Comparison of ENCODE assay signal across 8 cellular contexts in the genomic region with DNA sequence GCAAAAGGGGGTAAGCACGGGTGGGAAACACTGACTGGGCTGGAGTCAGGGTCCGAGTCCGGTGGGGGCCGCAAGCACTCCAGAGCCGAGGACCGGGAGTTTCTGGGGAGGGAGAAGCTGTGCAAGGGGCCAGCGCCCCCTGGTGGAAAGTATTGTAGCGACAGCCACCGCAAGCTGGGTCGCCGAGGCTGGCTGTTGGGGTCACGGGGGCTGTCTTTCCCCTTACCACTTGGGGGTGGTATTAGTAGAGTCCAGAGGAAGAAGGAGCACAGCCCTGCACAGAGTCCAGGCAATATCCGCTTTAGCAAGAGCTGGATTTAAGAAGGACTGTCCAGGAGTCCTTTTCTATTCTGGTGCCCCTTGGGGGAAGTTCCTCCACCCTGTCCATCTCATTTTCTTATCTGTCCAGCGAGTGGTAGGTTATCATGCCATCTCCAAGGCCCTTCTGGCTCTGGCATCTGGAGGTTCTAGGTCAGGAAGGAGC. TPM values are rescaled to one million over a fixed set of nuclear protein-coding genes. Genes with fewer than 3 reads are reported as not detected.
DNase-seq lines count a peak whose midpoint lies in the region; ATAC-seq and TF ChIP-seq lines count a peak whose summit lies in the region.

No MANE protein-coding gene starts in this region.

- peaks cover 8% of the 10 kb centered on the region for H3K27me3 ChIP-seq in CD8-positive, alpha-beta memory T cell (ENCODE audit: insufficient read depth, low read length, poor library complexity, severe bottlenecking)
- no peaks in the 10 kb centered on the region for H3K27me3 ChIP-seq in NT2/D1 (ENCODE audit: insufficient read depth, insufficient read length)

- peak; percentile 81 for TF ChIP-seq CTCF in mucosa of descending colon (IDR thresholded peaks at IDR 0.05)

- peak; percentile 63 to 79 (median 70) for DNase-seq in CD8-positive, alpha-beta memory T cell
- DNase-seq in NT2/D1 (ENCODE audit: low read depth, low spot score) (peak; percentile 88), mucosa of descending colon (peak; percentile 74 to 87 (median 83))
- DNase-seq in activated CD8-positive, alpha-beta memory T cell treated with anti-CD3 and anti-CD28 coated beads for 48 hours (ENCODE audit: low read depth in 2 of 3, low spot score in 2 of 3) = peak; percentile 50 to 87 (median 76)
- DNase-seq in effector memory CD8-positive, alpha-beta T cell = peak; percentile 75 to 78 (median 76)
- DNase-seq in stimulated activated CD8-positive, alpha-beta memory T cell treated with anti-CD3 and anti-CD28 coated beads, Interleukin-7, amount 100 ng/mL, for 24 hours (ENCODE audit: low read depth) = peak; percentile 62

- H3K27ac Mint-ChIP-seq in CD8-positive, alpha-beta memory T cell = peak overlapping the region in 5 of 8 donors; percentile 1 to 87 (median 39)
- H3K27ac Mint-ChIP-seq in effector memory CD8-positive, alpha-beta T cell = no peak overlapping the region

- CTCF ChIA-PET in CD8-positive, alpha-beta memory T cell (lab: Charles Lee) = interaction anchor here (0.6 to 14.4 kb wide), 21 partner anchors 9 to 166 kb away, joined by 3 to 306 read pairs (median 5); a partner anchor contains a TSS

- peaks cover 13 to 30% of the 10 kb centered on the region in 2 donors for H3K27me3 Mint-ChIP-seq in CD8-positive, alpha-beta memory T cell
- peaks cover 19 to 45% of the 10 kb centered on the region in 2 donors for H3K27me3 Mint-ChIP-seq in effector memory CD8-positive, alpha-beta T cell

- H3K9me3 ChIP-seq in CD8-positive, alpha-beta memory T cell (ENCODE audit: low read length) = no peaks in the 10 kb centered on the region
- H3K9me3 ChIP-seq in NT2/D1 (ENCODE audit: insufficient read depth, low read length) (no peaks in the 10 kb centered on the region), mucosa of descending colon (no peaks in the 10 kb centered on the region)

- H3K36me3 ChIP-seq in CD8-positive, alpha-beta memory T cell (ENCODE audit: insufficient read depth, low read length) = no peaks in the 10 kb centered on the region
- H3K36me3 ChIP-seq in NT2/D1 (ENCODE audit: insufficient read depth, insufficient read length, low read length) (no peaks in the 10 kb centered on the region), mucosa of descending colon (ENCODE audit: low read depth) (no peaks in the 10 kb centered on the region)

- peaks cover 17 to 27% (median 24%) of the 10 kb centered on the region in 3 donors for H3K4me1 Mint-ChIP-seq in CD8-positive, alpha-beta memory T cell
- H3K4me1 Mint-ChIP-seq in effector memory CD8-positive, alpha-beta T cell (ENCODE audit: low read depth in 2 of 2) = peaks cover 16% of the 10 kb centered on the region in 2 donors

- H3K4me1 ChIP-seq in CD8-positive, alpha-beta memory T cell (ENCODE audit: insufficient read depth, low read length) = peaks cover 23% of the 10 kb centered on the region
- H3K4me1 ChIP-seq in NT2/D1 (ENCODE audit: insufficient read depth, insufficient read length) (peaks cover 30% of the 10 kb centered on the region), mucosa of descending colon (ENCODE audit: low read depth) (peaks cover 20% of the 10 kb centered on the region)

- ATAC-seq in HG03196 (IDR thresholded peaks at IDR 0.05; ENCODE audit: unreplicated experiment) (peak; percentile 61), mucosa of descending colon (peak; percentile 67), GM21390 (IDR thresholded peaks at IDR 0.05; ENCODE audit: unreplicated experiment) (no peak)
- peak; percentile 87 for ATAC-seq in effector memory CD8-positive, alpha-beta T cell (replicated peaks)

- peak overlapping the region in 5 of 7 donors; percentile 33 to 68 (median 56) for H3K4me3 Mint-ChIP-seq in CD8-positive, alpha-beta memory T cell
- H3K4me3 Mint-ChIP-seq in effector memory CD8-positive, alpha-beta T cell = peak overlapping the region in 1 of 2 donors; percentile 30

- H3K36me3 Mint-ChIP-seq in CD8-positive, alpha-beta memory T cell = no peaks in the 10 kb centered on the region
- peaks cover 3% of the 10 kb centered on the region for H3K36me3 Mint-ChIP-seq in effector memory CD8-positive, alpha-beta T cell (ENCODE audit: insufficient read depth)

- no peak overlapping the region for H3K27ac ChIP-seq in CD8-positive, alpha-beta memory T cell (ENCODE audit: low read depth, low read length)

- intact Hi-C loops in mucosa of descending colon (cut with DNase I, micrococcal nuclease) = no loop called here

- no peaks in the 10 kb centered on the region for H3K9me3 Mint-ChIP-seq in CD8-positive, alpha-beta memory T cell
- no peaks in the 10 kb centered on the region for H3K9me3 Mint-ChIP-seq in effector memory CD8-positive, alpha-beta T cell

- POLR2A ChIA-PET in CD8-positive, alpha-beta memory T cell (lab: Charles Lee) = interaction anchor here (0.9 kb wide), 1 partner anchor 66 kb away, joined by 3 read pairs; no protein-coding TSS in a partner anchor

- H3K9ac ChIP-seq in NT2/D1 (ENCODE audit: insufficient read length, low read depth) = peak overlapping the region; percentile 68

- peak overlapping the region; percentile 12 for H3K4me3 ChIP-seq in CD8-positive, alpha-beta memory T cell (ENCODE audit: low read length)
- H3K4me3 ChIP-seq in NT2/D1 (ENCODE audit: insufficient read length, low read depth) (peak overlapping the region; percentile 26), mucosa of descending colon (no peak overlapping the region)

RNA-seq across cellular contexts. Expression of a gene that starts 17.9 kb away (rescaled TPM):
- 10 to 100 TPM; 24.8 to 26.4 TPM for total RNA-seq in CD8-positive, alpha-beta memory T cell
- polyA plus RNA-seq in CD8-positive, alpha-beta memory T cell = 10.0 TPM
- 10 to 100 TPM; 32.6 to 36.3 (median 35.9) TPM for total RNA-seq in mucosa of descending colon

RNA-seq across cellular contexts. Expression of a gene that starts 56.5 kb away (rescaled TPM):
- total RNA-seq in CD8-positive, alpha-beta memory T cell = not detected
- polyA plus RNA-seq in CD8-positive, alpha-beta memory T cell = not detected
- not detected for total RNA-seq in mucosa of descending colon

Comparison
In these comparisons a context has a peak if more than half of its experiments do, and no peak if none do; other contexts are left out.
1. H3K27ac Mint-ChIP-seq: peak in CD8-positive, alpha-beta memory T cell (5 of 8); none in effector memory CD8-positive, alpha-beta T cell (0 of 2).
2. Peak in every context shown above with its lines, with median percentiles within 50 percentile points of each other: DNase-seq.